In genomic region chr2:68122680-68122964, GRCh38 we compare ENCODE assay signal across 10 cellular contexts. TPM values are rescaled to one million over a fixed set of nuclear protein-coding genes. Genes with fewer than 3 reads are reported as not detected.
A peak's percentile ranks its signal among the peaks of the same experiment; 100 is the strongest.
DNase-seq lines count a peak whose midpoint lies in the region; TF ChIP-seq lines count a peak whose summit lies in the region.
"Had no signal": no experiment of that assay in that cellular context is flagged by ENCODE, and none has a peak within 500 bp of the region (broad histone marks: within the 10 kb centered on the region; RNA-seq: fewer than 3 reads in every experiment).

No MANE protein-coding gene starts in this region.

- peaks cover 7% of the 10 kb centered on the region for H3K4me1 Mint-ChIP-seq in brain
- peaks cover 4% of the 10 kb centered on the region for H3K4me1 Mint-ChIP-seq in activated CD4-positive, alpha-beta T cell treated with anti-CD3 and anti-CD28 coated beads, Interleukin-2, amount 10 ng/mL, durations not matched to agents 24 days and 14 days

- H2AFZ ChIP-seq in neuron (ENCODE audit: low read depth, low read length), result peak overlapping the region; percentile 16

- H3K4me3 Mint-ChIP-seq in brain, result peak overlapping the region; percentile 17 to 67 (median 45)
- no peak overlapping the region for H3K4me3 Mint-ChIP-seq in activated CD4-positive, alpha-beta T cell treated with anti-CD3 and anti-CD28 coated beads, Interleukin-2, amount 10 ng/mL, durations not matched to agents 24 days and 14 days

- H3K27ac ChIP-seq in C4-2B, result no peak overlapping the region
- H3K27ac ChIP-seq: stomach had no signal

- H3K27me3 Mint-ChIP-seq in brain, result no peaks in the 10 kb centered on the region
- H3K27me3 Mint-ChIP-seq in activated CD4-positive, alpha-beta T cell treated with anti-CD3 and anti-CD28 coated beads, Interleukin-2, amount 10 ng/mL, durations not matched to agents 24 days and 14 days, result no peaks in the 10 kb centered on the region

- no peaks in the 10 kb centered on the region for H3K36me3 Mint-ChIP-seq in brain
- no peaks in the 10 kb centered on the region for H3K36me3 Mint-ChIP-seq in activated CD4-positive, alpha-beta T cell treated with anti-CD3 and anti-CD28 coated beads, Interleukin-2, amount 10 ng/mL, durations not matched to agents 24 days and 14 days (ENCODE audit: low read depth)
- H3K36me3 Mint-ChIP-seq: CD4-positive, alpha-beta memory T cell had no signal

- H3K9me3 ChIP-seq in neuron (ENCODE audit: low read length), result no peaks in the 10 kb centered on the region
- H3K9me3 ChIP-seq: stomach had no signal

- peaks cover 4% of the 10 kb centered on the region for H3K4me1 ChIP-seq in neuron (ENCODE audit: insufficient read depth, low read length)

- no peak overlapping the region for H3K4me3 ChIP-seq in neuron (ENCODE audit: low read length)
- H3K4me3 ChIP-seq: stomach had no signal

- peak; percentile 11 for DNase-seq in KBM-7
- no peak for DNase-seq in activated CD4-positive, alpha-beta T cell treated with anti-CD3 and anti-CD28 coated beads, Interleukin-2, amount 10 ng/mL, durations not matched to agents 24 days and 14 days
- no peak for DNase-seq in SIG-M5 (lab: John Stamatoyannopoulos, UW)
- no peak for DNase-seq in foreskin melanocyte
- no peak for DNase-seq in posterior vena cava (ENCODE audit: low spot score)

- H3K27ac Mint-ChIP-seq in brain, result peak overlapping the region in 2 of 5 experiments; percentile 32 to 39
- H3K27ac Mint-ChIP-seq in activated CD4-positive, alpha-beta T cell treated with anti-CD3 and anti-CD28 coated beads, Interleukin-2, amount 10 ng/mL, durations not matched to agents 24 days and 14 days, result no peak overlapping the region
- H3K27ac Mint-ChIP-seq: CD4-positive, alpha-beta memory T cell had no signal

- intact Hi-C loops in activated CD4-positive, alpha-beta T cell treated with anti-CD3 and anti-CD28 coated beads, Interleukin-2, amount 10 ng/mL, durations not matched to agents 24 days and 14 days (cut with micrococcal nuclease), result loop anchor here (1.0 to 5.0 kb wide), 4 partner anchors 34 to 320 kb away; partner anchors contain the start of gene PNO1
- intact Hi-C loops in posterior vena cava (cut with DNase I), result loop anchor here in 1 of 2 donors (10.0 kb wide), 1 partner anchor 322 kb away; no protein-coding TSS in a partner anchor

- no peaks in the 10 kb centered on the region for H3K9me3 Mint-ChIP-seq in brain
- H3K9me3 Mint-ChIP-seq in activated CD4-positive, alpha-beta T cell treated with anti-CD3 and anti-CD28 coated beads, Interleukin-2, amount 10 ng/mL, durations not matched to agents 24 days and 14 days, result no peaks in the 10 kb centered on the region
- H3K9me3 Mint-ChIP-seq: CD4-positive, alpha-beta memory T cell had no signal

- H3K27me3 ChIP-seq in neuron (ENCODE audit: insufficient read depth, low read length), result no peaks in the 10 kb centered on the region
- H3K27me3 ChIP-seq: stomach had no signal

- peak; percentile 14 for TF ChIP-seq CTCF in C4-2B (conservative IDR thresholded peaks at IDR 0.05)
- TF ChIP-seq CTCF in brain (conservative IDR thresholded peaks at IDR 0.05), result peak in 1 of 2 experiments; percentile 42

- in situ Hi-C loops in KBM-7 (cut with MboI; ENCODE audit: low pct_unique_long_range_greater_than_20kb, low sequenced_read_pairs), result no loop called here

- H3K36me3 ChIP-seq in neuron (ENCODE audit: insufficient read depth, low read length), result no peaks in the 10 kb centered on the region
- H3K36me3 ChIP-seq: stomach had no signal

RNA-seq across cellular contexts. Expression of gene PNO1, which starts 35.1 kb away (rescaled TPM):
- polyA plus RNA-seq in brain (ENCODE audit: insufficient read depth, low read depth, low replicate concordance), result 10.5 TPM
- 35.4 and 38.4 TPM in 2 replicates for total RNA-seq in activated CD4-positive, alpha-beta T cell treated with anti-CD3 and anti-CD28 coated beads, Interleukin-2, amount 10 ng/mL, durations not matched to agents 24 days and 14 days
- 10 to 100 TPM; 12.8 to 15.9 TPM for total RNA-seq in posterior vena cava

RNA-seq across cellular contexts. Expression of gene C1D, which starts 59.8 kb away (rescaled TPM):
- polyA plus RNA-seq in brain (ENCODE audit: insufficient read depth, low read depth, low replicate concordance), result 22.6 TPM
- 28.9 and 33.7 TPM in 2 replicates for total RNA-seq in activated CD4-positive, alpha-beta T cell treated with anti-CD3 and anti-CD28 coated beads, Interleukin-2, amount 10 ng/mL, durations not matched to agents 24 days and 14 days
- total RNA-seq in posterior vena cava, result 10 to 100 TPM; 18.9 to 21.8 TPM
